ENCODE assay signal across 10 cellular contexts in genomic region chr3:141243295-141243707, GRCh38. TPM values are rescaled to one million over a fixed set of nuclear protein-coding genes. Genes with fewer than 3 reads are reported as not detected.
DNase-seq lines count a peak whose midpoint lies in the region; ATAC-seq and TF ChIP-seq lines count a peak whose summit lies in the region.
"Had no signal": no experiment of that assay in that cellular context is flagged by ENCODE, and none has a peak within 500 bp of the region (broad histone marks: within the 10 kb centered on the region; RNA-seq: fewer than 3 reads in every experiment).

No MANE protein-coding gene starts in this region.

- POLR2A ChIA-PET in activated naive CD8-positive, alpha-beta T cell treated with anti-CD3 and anti-CD28 coated beads, Interleukin-2, amount 10 ng/mL, durations not matched to agents 7 days and 5 days (lab: Charles Lee), result interaction anchor here (2.0 to 2.7 kb wide), 2 partner anchors 12 to 24 kb away, joined by 9 to 10 read pairs; partner anchors contain the start of gene PXYLP1

- no peaks in the 10 kb centered on the region for H3K27me3 Mint-ChIP-seq in activated naive CD8-positive, alpha-beta T cell treated with anti-CD3 and anti-CD28 coated beads, Interleukin-2, amount 10 ng/mL, durations not matched to agents 7 days and 5 days
- peaks cover 4% of the 10 kb centered on the region for H3K27me3 Mint-ChIP-seq in nephron progenitor cell (ENCODE audit: low read depth, poor library complexity)

- DNase-seq in activated gamma-delta T cell treated with Interleukin-2 at 50 U/mL for 16 hours (peak; percentile 66), activated gamma-delta T cell (lab: John Stamatoyannopoulos, UW) (no peak), nephron progenitor cell (peak; percentile 21), vagina (ENCODE audit: extremely low spot score in 2 of 2) (peak; percentile 64 to 78), WERI-Rb-1 (no peak), pons (ENCODE audit: low spot score) (no peak)
- peak; percentile 57 for DNase-seq in activated naive CD8-positive, alpha-beta T cell treated with anti-CD3 and anti-CD28 coated beads, Interleukin-2, amount 10 ng/mL, durations not matched to agents 7 days and 5 days
- DNase-seq: NCI-H1436 treated with DMSO at 0.1 percent for 48 hours had no signal

- peaks cover 35% of the 10 kb centered on the region for H3K4me1 ChIP-seq in vagina

- H3K4me1 Mint-ChIP-seq in activated naive CD8-positive, alpha-beta T cell treated with anti-CD3 and anti-CD28 coated beads, Interleukin-2, amount 10 ng/mL, durations not matched to agents 7 days and 5 days, result peaks cover 38% of the 10 kb centered on the region
- H3K4me1 Mint-ChIP-seq in nephron progenitor cell, result peaks cover 76% of the 10 kb centered on the region

- TF ChIP-seq CTCF in nephron progenitor cell (IDR thresholded peaks at IDR 0.05) (no peak), vagina (IDR thresholded peaks at IDR 0.05) (no peak), WERI-Rb-1 (IDR thresholded peaks at IDR 0.05; ENCODE audit: low read depth, low read length) (no peak)

- no peaks in the 10 kb centered on the region for H3K9me3 Mint-ChIP-seq in activated naive CD8-positive, alpha-beta T cell treated with anti-CD3 and anti-CD28 coated beads, Interleukin-2, amount 10 ng/mL, durations not matched to agents 7 days and 5 days
- H3K9me3 Mint-ChIP-seq in nephron progenitor cell, result no peaks in the 10 kb centered on the region

- no peak overlapping the region for H3K27ac ChIP-seq in vagina
- H3K27ac ChIP-seq in WERI-Rb-1, result no peak overlapping the region
- H3K27ac ChIP-seq: cardiac muscle cell had no signal

- H3K4me3 ChIP-seq in vagina, result no peak overlapping the region
- no peak overlapping the region for H3K4me3 ChIP-seq in WERI-Rb-1 (ENCODE audit: low read depth, low read length)
- H3K4me3 ChIP-seq: cardiac muscle cell had no signal

- ATAC-seq in activated naive CD8-positive, alpha-beta T cell treated with anti-CD3 and anti-CD28 coated beads, Interleukin-2, amount 10 ng/mL, durations not matched to agents 7 days and 5 days (ENCODE audit: low read depth), result peak; percentile 99
- no peak for ATAC-seq in HG02642 (IDR thresholded peaks at IDR 0.05; ENCODE audit: poor library complexity, unreplicated experiment)

- H3K9me3 ChIP-seq in vagina (no peaks in the 10 kb centered on the region), WERI-Rb-1 (ENCODE audit: severe bottlenecking) (peaks cover 5% of the 10 kb centered on the region)

- H3K27ac Mint-ChIP-seq in activated naive CD8-positive, alpha-beta T cell treated with anti-CD3 and anti-CD28 coated beads, Interleukin-2, amount 10 ng/mL, durations not matched to agents 7 days and 5 days, result peak overlapping the region; percentile 83
- peak overlapping the region; percentile 92 for H3K27ac Mint-ChIP-seq in nephron progenitor cell

- no peak for TF ChIP-seq POLR2A in vagina (IDR thresholded peaks at IDR 0.05)

- H3K36me3 ChIP-seq in vagina (no peaks in the 10 kb centered on the region), WERI-Rb-1 (peaks cover 9% of the 10 kb centered on the region)
- H3K36me3 ChIP-seq: cardiac muscle cell had no signal

- H3K27me3 ChIP-seq in vagina (no peaks in the 10 kb centered on the region), WERI-Rb-1 (ENCODE audit: insufficient read depth, low read depth, severe bottlenecking) (no peaks in the 10 kb centered on the region)
- H3K27me3 ChIP-seq: cardiac muscle cell had no signal

- peak overlapping the region; percentile 69 for H3K4me3 Mint-ChIP-seq in activated naive CD8-positive, alpha-beta T cell treated with anti-CD3 and anti-CD28 coated beads, Interleukin-2, amount 10 ng/mL, durations not matched to agents 7 days and 5 days
- H3K4me3 Mint-ChIP-seq in nephron progenitor cell, result peak overlapping the region; percentile 24

- H3K36me3 Mint-ChIP-seq in activated naive CD8-positive, alpha-beta T cell treated with anti-CD3 and anti-CD28 coated beads, Interleukin-2, amount 10 ng/mL, durations not matched to agents 7 days and 5 days, result peaks cover 17% of the 10 kb centered on the region
- H3K36me3 Mint-ChIP-seq in nephron progenitor cell (ENCODE audit: low read depth), result no peaks in the 10 kb centered on the region

- intact Hi-C loops in vagina (cut with DNase I), result no loop called here

RNA-seq across cellular contexts. Expression of gene PXYLP1, which starts 11.7 kb away (rescaled TPM):
- 10 to 100 TPM; 15.8 to 19.5 TPM for total RNA-seq in activated naive CD8-positive, alpha-beta T cell treated with anti-CD3 and anti-CD28 coated beads, Interleukin-2, amount 10 ng/mL, durations not matched to agents 7 days and 5 days
- 16.7 TPM for total RNA-seq in vagina

Comparison
In these comparisons a context has a peak if more than half of its experiments do, and no peak if none do; other contexts are left out.
1. DNase-seq: peak in activated gamma-delta T cell treated with Interleukin-2 at 50 U/mL for 16 hours (single experiment), activated naive CD8-positive, alpha-beta T cell treated with anti-CD3 and anti-CD28 coated beads, Interleukin-2, amount 10 ng/mL, durations not matched to agents 7 days and 5 days (single experiment), nephron progenitor cell (single experiment) and vagina (2 of 2); none in activated gamma-delta T cell (single experiment), WERI-Rb-1 (single experiment) and pons (single experiment).